Comparison of ENCODE assay signal across 21 cellular contexts in the genomic region with DNA sequence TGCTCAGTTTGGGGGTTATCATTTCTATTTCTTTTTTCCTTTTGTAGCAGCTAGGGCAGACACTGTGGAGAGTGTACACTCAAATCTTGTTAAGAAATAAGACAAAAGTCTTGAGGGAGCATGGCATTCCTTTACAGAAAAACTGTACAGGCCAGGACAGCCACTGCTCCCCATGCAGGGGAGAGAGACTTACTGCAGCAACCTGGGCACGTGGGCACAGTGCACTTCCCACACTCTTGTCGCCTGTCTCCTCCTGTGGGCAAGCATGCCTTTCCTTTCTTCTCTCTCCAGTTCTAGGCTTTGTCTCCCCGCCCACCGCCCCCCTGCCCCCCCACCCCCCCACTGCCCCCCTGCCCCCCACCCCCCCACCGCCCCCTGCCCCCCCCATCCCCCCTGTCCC. TPM values are rescaled to one million over a fixed set of nuclear protein-coding genes. Genes with fewer than 3 reads are reported as not detected.
DNase-seq lines count a peak whose midpoint lies in the region; ATAC-seq and TF ChIP-seq lines count a peak whose summit lies in the region.
"Had no signal": no experiment of that assay in that cellular context is flagged by ENCODE, and none has a peak within 500 bp of the region (broad histone marks: within the 10 kb centered on the region; RNA-seq: fewer than 3 reads in every experiment).

No MANE protein-coding gene starts in this region.

- no peaks in the 10 kb centered on the region for H3K36me3 Mint-ChIP-seq in effector memory CD8-positive, alpha-beta T cell (ENCODE audit: insufficient read depth)

- TF ChIP-seq CTCF in Loucy (conservative IDR thresholded peaks at IDR 0.05; ENCODE audit: low read length): peak; percentile 33; the same call in 1 of the 2 replicates
- TF ChIP-seq CTCF in brain microvascular endothelial cell (IDR thresholded peaks at IDR 0.05; ENCODE audit: low read depth, low read length, missing control alignments): peak; percentile 40

- no peaks in the 10 kb centered on the region for H3K9me2 ChIP-seq in Loucy (replicated peaks; ENCODE audit: low read depth, low read length)

- H3K9me3 Mint-ChIP-seq in effector memory CD8-positive, alpha-beta T cell: no peaks in the 10 kb centered on the region

- H3K27ac ChIP-seq in brain microvascular endothelial cell: no peak overlapping the region
- H3K27ac ChIP-seq: C4-2B, stomach had no signal

- in situ Hi-C loops in brain microvascular endothelial cell (cut with HindIII; ENCODE audit: low pct_ligation_motif_present, low sequenced_read_pairs): no loop called here

- no peaks in the 10 kb centered on the region for H4K20me1 ChIP-seq in Loucy (ENCODE audit: insufficient read depth, low read length, poor library complexity, severe bottlenecking)

- H3K4me3 ChIP-seq in Loucy (ENCODE audit: low read length, poor library complexity, severe bottlenecking): no peak overlapping the region
- H3K4me3 ChIP-seq in brain microvascular endothelial cell (ENCODE audit: low read depth, low read length): no peak overlapping the region
- H3K4me3 ChIP-seq: stomach had no signal

- no peak overlapping the region for H3K4me3 Mint-ChIP-seq in effector memory CD8-positive, alpha-beta T cell

- H3K27me3 Mint-ChIP-seq in effector memory CD8-positive, alpha-beta T cell: peaks cover 27 to 42% of the 10 kb centered on the region in 2 donors

- H3K27ac Mint-ChIP-seq in effector memory CD8-positive, alpha-beta T cell: no peak overlapping the region

- H3F3A ChIP-seq in Loucy (ENCODE audit: low read depth): no peaks in the 10 kb centered on the region

- H3K4me1 ChIP-seq in Loucy (ENCODE audit: insufficient read depth, low read length, poor library complexity, severe bottlenecking): peaks cover 14% of the 10 kb centered on the region

- H3K9me3 ChIP-seq in Loucy (ENCODE audit: insufficient read depth, low read depth, low read length): no peaks in the 10 kb centered on the region
- H3K9me3 ChIP-seq: stomach had no signal

- H3K9ac ChIP-seq in Loucy (ENCODE audit: low read depth, low read length, poor library complexity, severe bottlenecking): no peak overlapping the region

- peaks cover 11 to 12% of the 10 kb centered on the region in 2 donors for H3K4me1 Mint-ChIP-seq in effector memory CD8-positive, alpha-beta T cell (ENCODE audit: low read depth in 2 of 2)

- DNase-seq in NCI-H2171 treated with DMSO at 0.1 percent for 48 hours (lab: John Stamatoyannopoulos, UW) (peak; percentile 7), NCI-H2171 (lab: John Stamatoyannopoulos, UW) (no peak), brain microvascular endothelial cell (no peak), left kidney (ENCODE audit: low read depth, low spot score) (peak; percentile 61)
- no peak for DNase-seq in effector memory CD8-positive, alpha-beta T cell
- DNase-seq: ACHN; activated CD4-positive, alpha-beta T cell treated with anti-CD3 and anti-CD28 coated beads, Interleukin-2, amount 50 U/mL, for 48 hours; activated naive CD4-positive, alpha-beta T cell treated with anti-CD3 and anti-CD28 coated beads, Interleukin-2, amount 50 U/mL, for 16 hours; activated T-cell treated with anti-CD3 and anti-CD28 coated beads, Interleukin-2, amount 50 U/mL, for 1 hour; DMS153; NCI-H2107; NCI-H774; stomach had no signal

- H3K36me3 ChIP-seq in Loucy (ENCODE audit: insufficient read depth, low read length): no peaks in the 10 kb centered on the region
- H3K36me3 ChIP-seq in brain microvascular endothelial cell (replicated peaks): peaks cover 7% of the 10 kb centered on the region

- no peak for ATAC-seq in esophagus mucosa
- ATAC-seq in HG03439 (IDR thresholded peaks at IDR 0.05; ENCODE audit: unreplicated experiment): no peak
- ATAC-seq in effector memory CD8-positive, alpha-beta T cell (replicated peaks): no peak

- no peaks in the 10 kb centered on the region for H3K27me3 ChIP-seq in Loucy (ENCODE audit: insufficient read depth, low read length, poor library complexity, severe bottlenecking)
- H3K27me3 ChIP-seq in brain microvascular endothelial cell (replicated peaks): no peaks in the 10 kb centered on the region
- H3K27me3 ChIP-seq: stomach had no signal

- H3K79me2 ChIP-seq in Loucy (ENCODE audit: insufficient read depth, low read length): no peaks in the 10 kb centered on the region

- H3K4me2 ChIP-seq in Loucy (ENCODE audit: low read depth, low read length, poor library complexity, severe bottlenecking): no peak overlapping the region

- H2AFZ ChIP-seq in Loucy (ENCODE audit: low read length): no peak overlapping the region

RNA-seq across cellular contexts. Expression of a gene that starts 51.9 kb away (rescaled TPM):
- 28.6 TPM for total RNA-seq in esophagus mucosa

RNA-seq across cellular contexts. Expression of a gene that starts 58.1 kb away (rescaled TPM):
- total RNA-seq in esophagus mucosa: not detected
- total RNA-seq: glomerular endothelial cell, lung microvascular endothelial cell, osteoblast, stomach, ureter had no signal

Comparison
In these comparisons a context has a peak if more than half of its experiments do, and no peak if none do; other contexts are left out.
1. DNase-seq: peak in NCI-H2171 treated with DMSO at 0.1 percent for 48 hours (single experiment) and left kidney (single experiment); none in NCI-H2171 (single experiment), brain microvascular endothelial cell (single experiment) and effector memory CD8-positive, alpha-beta T cell (0 of 3).